ENCODE assay signal across 8 cellular contexts in genomic region chr12:31897791-31898503, GRCh38.
DNase-seq lines count a peak whose midpoint lies in the region; ATAC-seq, FAIRE-seq and TF ChIP-seq lines count a peak whose summit lies in the region.
"Had no signal": no experiment of that assay in that cellular context is flagged by ENCODE, and none has a peak within 500 bp of the region (broad histone marks: within the 10 kb centered on the region; RNA-seq: fewer than 3 reads in every experiment).

No MANE protein-coding gene starts in this region.

- TF ChIP-seq POLR2A in GM12892 (IDR thresholded peaks at IDR 0.05; ENCODE audit: low read depth, low read length), result no peak

- no peak for DNase-seq in GM12892 (ENCODE audit: insufficient read length)
- peak; percentile 58 for DNase-seq in NCI-H146 (lab: John Stamatoyannopoulos, UW)
- peak; percentile 42 for DNase-seq in activated T-cell treated with anti-CD3 and anti-CD28 coated beads, Interleukin-2, amount 50 U/mL, for 24 hours
- peak; percentile 83 for DNase-seq in kidney
- no peak for DNase-seq in endothelial cell (ENCODE audit: low spot score)
- DNase-seq in UCSD-AML1 (lab: John Stamatoyannopoulos, UW; ENCODE audit: unreplicated experiment), result no peak

- H3K27me3 Mint-ChIP-seq in activated T-cell treated with anti-CD3 and anti-CD28 coated beads, Interleukin-2, amount 50 U/mL, for 24 hours, result no peaks in the 10 kb centered on the region
- peaks cover 4% of the 10 kb centered on the region for H3K27me3 Mint-ChIP-seq in endothelial cell (ENCODE audit: unreplicated experiment)

- FAIRE-seq in GM12892 (lab: Jason Lieb, UNC), result peak; percentile 61
- no peak for FAIRE-seq in kidney (lab: Jason Lieb, UNC)

- H3K4me3 ChIP-seq in kidney (ENCODE audit: low read length in 2 of 2), result peak overlapping the region in 1 of 2 donors; percentile 38
- H3K4me3 ChIP-seq: uterus had no signal

- H3K27ac ChIP-seq in kidney (ENCODE audit: low read depth in 2 of 2, low read length in 2 of 2), result peak overlapping the region in 1 of 2 donors; percentile 37

- no peak for TF ChIP-seq CTCF in kidney (IDR thresholded peaks at IDR 0.05; ENCODE audit: borderline replicate concordance, extremely low read depth, insufficient read depth)
- TF ChIP-seq CTCF in endothelial cell (IDR thresholded peaks at IDR 0.05; ENCODE audit: unreplicated experiment), result no peak

- peak overlapping the region; percentile 95 for H3K27ac Mint-ChIP-seq in activated T-cell treated with anti-CD3 and anti-CD28 coated beads, Interleukin-2, amount 50 U/mL, for 24 hours
- no peak overlapping the region for H3K27ac Mint-ChIP-seq in endothelial cell (ENCODE audit: unreplicated experiment)

- H3K36me3 Mint-ChIP-seq in activated T-cell treated with anti-CD3 and anti-CD28 coated beads, Interleukin-2, amount 50 U/mL, for 24 hours (ENCODE audit: low read depth), result peaks cover 57% of the 10 kb centered on the region
- H3K36me3 Mint-ChIP-seq in endothelial cell (ENCODE audit: low read depth, unreplicated experiment), result peaks cover 7% of the 10 kb centered on the region

- intact Hi-C loops in kidney (cut with DNase I), result no loop called here

- H3K4me1 ChIP-seq in kidney (ENCODE audit: control insufficient read depth in 1 of 2, insufficient read depth in 1 of 2, low read depth in 1 of 2, low read length in 2 of 2), result peaks cover 0 to 4% of the 10 kb centered on the region in 2 donors
- H3K4me1 ChIP-seq: uterus had no signal

- H3K9ac ChIP-seq in kidney (ENCODE audit: low read length in 2 of 2), result no peak overlapping the region

- no peaks in the 10 kb centered on the region for H3K36me3 ChIP-seq in kidney (ENCODE audit: control insufficient read depth in 1 of 2, insufficient read depth in 2 of 2, low read length in 2 of 2)
- H3K36me3 ChIP-seq: uterus had no signal

- ATAC-seq in HG02885 (IDR thresholded peaks at IDR 0.05; ENCODE audit: poor library complexity, unreplicated experiment), result no peak

- peaks cover 52% of the 10 kb centered on the region for H3K4me1 Mint-ChIP-seq in activated T-cell treated with anti-CD3 and anti-CD28 coated beads, Interleukin-2, amount 50 U/mL, for 24 hours (ENCODE audit: low read depth)
- H3K4me1 Mint-ChIP-seq in endothelial cell (ENCODE audit: unreplicated experiment), result peaks cover 9% of the 10 kb centered on the region

- peaks cover 37% of the 10 kb centered on the region for H3K9me3 Mint-ChIP-seq in activated T-cell treated with anti-CD3 and anti-CD28 coated beads, Interleukin-2, amount 50 U/mL, for 24 hours
- H3K9me3 Mint-ChIP-seq in endothelial cell (ENCODE audit: unreplicated experiment), result peaks cover 12% of the 10 kb centered on the region

- no peaks in the 10 kb centered on the region for H3K9me3 ChIP-seq in kidney (ENCODE audit: control insufficient read depth in 1 of 2, low read length in 2 of 2)
- H3K9me3 ChIP-seq: uterus had no signal

- H3K4me3 Mint-ChIP-seq in activated T-cell treated with anti-CD3 and anti-CD28 coated beads, Interleukin-2, amount 50 U/mL, for 24 hours, result peak overlapping the region; percentile 7
- no peak overlapping the region for H3K4me3 Mint-ChIP-seq in endothelial cell (ENCODE audit: unreplicated experiment)

Comparison
In these comparisons a context has a peak if more than half of its experiments do, and no peak if none do; other contexts are left out.
1. DNase-seq: peak in NCI-H146 (single experiment), activated T-cell treated with anti-CD3 and anti-CD28 coated beads, Interleukin-2, amount 50 U/mL, for 24 hours (single experiment) and kidney (single experiment); none in GM12892 (single experiment), endothelial cell (single experiment) and UCSD-AML1 (single experiment).